Comparison of ENCODE assay signal across 1 cellular context in the genomic region with DNA sequence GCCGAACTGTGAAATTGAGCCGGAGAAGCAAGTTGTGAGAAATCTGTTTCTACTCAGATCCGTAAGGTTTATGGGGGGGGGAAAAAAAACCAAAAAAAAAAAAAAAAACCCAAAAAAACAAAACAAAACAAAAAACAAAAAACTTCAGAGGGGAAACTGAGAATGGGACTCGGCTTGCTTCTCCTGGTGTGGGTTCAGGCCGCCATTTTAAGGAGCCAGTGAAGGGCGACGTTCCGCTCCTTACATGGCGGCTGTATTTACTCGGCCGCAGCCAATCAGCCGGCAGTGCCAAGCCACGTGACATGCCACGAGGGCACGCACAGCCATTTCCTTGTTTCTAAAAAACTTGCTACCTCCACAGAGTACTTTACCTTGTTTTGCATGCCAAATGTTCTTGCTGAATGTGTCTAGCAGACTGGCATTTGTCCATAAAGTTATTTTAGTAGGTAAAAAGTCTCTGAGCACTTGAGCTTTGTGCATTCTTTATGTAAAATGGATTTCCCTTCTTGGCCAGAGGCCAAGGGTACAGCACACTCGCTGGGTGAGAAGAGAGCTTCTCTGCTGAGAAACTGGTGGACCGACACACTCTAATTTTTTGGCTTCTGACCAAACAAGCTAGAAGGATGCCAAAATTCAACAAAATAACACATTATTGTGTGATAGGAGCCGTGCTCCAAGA.
TF ChIP-seq lines count a peak whose summit lies in the region.

No MANE protein-coding gene starts in this region.

TF ChIP-seq in K562, 482 proteins besides CTCF, POLR2A, EP300 and RAD21 (continued from another document and continues in another):
- TF ChIP-seq TCF3 (CRISPR knock-in tag; IDR thresholded peaks at IDR 0.05) (0 out of 2 replicates have a peak, but pooled peaks have one; percentile 8), BRD4 (IDR thresholded peaks at IDR 0.05) (0 out of 2 replicates have a peak, but pooled peaks have one; percentile 35), L3MBTL2 (IDR thresholded peaks at IDR 0.05) (peak; percentile 92), MECOM (CRISPR knock-in tag; IDR thresholded peaks at IDR 0.05) (peak; percentile 52; the same call in 1 of the 2 replicates), MXD1 (CRISPR knock-in tag; IDR thresholded peaks at IDR 0.05; ENCODE audit: borderline replicate concordance, poor library complexity, severe bottlenecking) (peak; percentile 48), ZNF175 (CRISPR knock-in tag; IDR thresholded peaks at IDR 0.05; ENCODE audit: low read depth) (peak; percentile 78; the same call in 1 of the 2 replicates), ZKSCAN8 (CRISPR knock-in tag; IDR thresholded peaks at IDR 0.05) (peak; percentile 80; the same call in 1 of the 2 replicates), ZNF592 (IDR thresholded peaks at IDR 0.05) (peak; percentile 95), MEF2D (tag; conservative IDR thresholded peaks at IDR 0.05; ENCODE audit: low read depth) (peak; percentile 54; the same call in 1 of the 2 replicates), GABPA (tag; conservative IDR thresholded peaks at IDR 0.05; ENCODE audit: low read depth) (peak; percentile 40), NKRF (IDR thresholded peaks at IDR 0.05; ENCODE audit: borderline replicate concordance) (0 out of 2 replicates have a peak, but pooled peaks have one; percentile 24), ZC3H11A (IDR thresholded peaks at IDR 0.05; ENCODE audit: low read depth, low read length) (peak; percentile 89), CC2D1A (IDR thresholded peaks at IDR 0.05) (peak; percentile 65), TSC22D4 (tag; IDR thresholded peaks at IDR 0.05) (no peak), ARNT (IDR thresholded peaks at IDR 0.05) (0 out of 4 replicates have a peak, but pooled peaks of 1 of the 2 experiments have one; percentile 43), SMAD4 (CRISPR knock-in tag; conservative IDR thresholded peaks at IDR 0.05) (peak; percentile 33; the same call in 1 of the 2 replicates), NONO (IDR thresholded peaks at IDR 0.05; ENCODE audit: low read depth in 2 of 2, low read length in 1 of 2) (0 out of 4 replicates have a peak, but pooled peaks of 1 of the 2 experiments have one; percentile 32), PTTG1 (tag; IDR thresholded peaks at IDR 0.05; ENCODE audit: low read depth) (peak; percentile 25; the same call in 1 of the 2 replicates), SUPT5H (IDR thresholded peaks at IDR 0.05) (peak; percentile 44; the same call in 1 of the 2 replicates), CHAMP1 (IDR thresholded peaks at IDR 0.05) (peak; percentile 90), ZFPM2 (CRISPR knock-in tag; IDR thresholded peaks at IDR 0.05) (no peak), STAG1 (CRISPR knock-in tag; IDR thresholded peaks at IDR 0.05; ENCODE audit: borderline replicate concordance) (no peak), PKNOX1 (IDR thresholded peaks at IDR 0.05) (peak; percentile 58), ZNF311 (CRISPR knock-in tag; IDR thresholded peaks at IDR 0.05) (peak; percentile 40; the same call in 1 of the 2 replicates), ZNF589 (CRISPR knock-in tag; IDR thresholded peaks at IDR 0.05; ENCODE audit: low read depth) (peak; percentile 91), EP400 (IDR thresholded peaks at IDR 0.05) (peak; percentile 93)
- TF ChIP-seq, protein P1, sequence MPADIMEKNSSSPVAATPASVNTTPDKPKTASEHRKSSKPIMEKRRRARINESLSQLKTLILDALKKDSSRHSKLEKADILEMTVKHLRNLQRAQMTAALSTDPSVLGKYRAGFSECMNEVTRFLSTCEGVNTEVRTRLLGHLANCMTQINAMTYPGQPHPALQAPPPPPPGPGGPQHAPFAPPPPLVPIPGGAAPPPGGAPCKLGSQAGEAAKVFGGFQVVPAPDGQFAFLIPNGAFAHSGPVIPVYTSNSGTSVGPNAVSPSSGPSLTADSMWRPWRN (IDR thresholded peaks at IDR 0.05; ENCODE audit: low read depth) = no peak
- TF ChIP-seq, protein P2, sequence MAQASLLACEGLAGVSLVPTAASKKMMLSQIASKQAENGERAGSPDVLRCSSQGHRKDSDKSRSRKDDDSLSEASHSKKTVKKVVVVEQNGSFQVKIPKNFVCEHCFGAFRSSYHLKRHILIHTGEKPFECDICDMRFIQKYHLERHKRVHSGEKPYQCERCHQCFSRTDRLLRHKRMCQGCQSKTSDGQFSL (CRISPR knock-in tag; IDR thresholded peaks at IDR 0.05) = no peak
- TF ChIP-seq, protein P2 (tag; IDR thresholded peaks at IDR 0.05) = peak in 1 of 2 experiments; percentile 27; a peak in 1 of 4 replicates
- TF ChIP-seq, protein P3, sequence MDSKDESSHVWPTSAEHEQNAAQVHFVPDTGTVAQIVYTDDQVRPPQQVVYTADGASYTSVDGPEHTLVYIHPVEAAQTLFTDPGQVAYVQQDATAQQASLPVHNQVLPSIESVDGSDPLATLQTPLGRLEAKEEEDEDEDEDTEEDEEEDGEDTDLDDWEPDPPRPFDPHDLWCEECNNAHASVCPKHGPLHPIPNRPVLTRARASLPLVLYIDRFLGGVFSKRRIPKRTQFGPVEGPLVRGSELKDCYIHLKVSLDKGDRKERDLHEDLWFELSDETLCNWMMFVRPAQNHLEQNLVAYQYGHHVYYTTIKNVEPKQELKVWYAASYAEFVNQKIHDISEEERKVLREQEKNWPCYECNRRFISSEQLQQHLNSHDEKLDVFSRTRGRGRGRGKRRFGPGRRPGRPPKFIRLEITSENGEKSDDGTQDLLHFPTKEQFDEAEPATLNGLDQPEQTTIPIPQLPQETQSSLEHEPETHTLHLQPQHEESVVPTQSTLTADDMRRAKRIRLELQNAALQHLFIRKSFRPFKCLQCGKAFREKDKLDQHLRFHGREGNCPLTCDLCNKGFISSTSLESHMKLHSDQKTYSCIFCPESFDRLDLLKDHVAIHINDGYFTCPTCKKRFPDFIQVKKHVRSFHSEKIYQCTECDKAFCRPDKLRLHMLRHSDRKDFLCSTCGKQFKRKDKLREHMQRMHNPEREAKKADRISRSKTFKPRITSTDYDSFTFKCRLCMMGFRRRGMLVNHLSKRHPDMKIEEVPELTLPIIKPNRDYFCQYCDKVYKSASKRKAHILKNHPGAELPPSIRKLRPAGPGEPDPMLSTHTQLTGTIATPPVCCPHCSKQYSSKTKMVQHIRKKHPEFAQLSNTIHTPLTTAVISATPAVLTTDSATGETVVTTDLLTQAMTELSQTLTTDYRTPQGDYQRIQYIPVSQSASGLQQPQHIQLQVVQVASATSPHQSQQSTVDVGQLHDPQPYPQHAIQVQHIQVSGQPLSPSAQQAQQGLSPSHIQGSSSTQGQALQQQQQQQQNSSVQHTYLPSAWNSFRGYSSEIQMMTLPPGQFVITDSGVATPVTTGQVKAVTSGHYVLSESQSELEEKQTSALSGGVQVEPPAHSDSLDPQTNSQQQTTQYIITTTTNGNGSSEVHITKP (IDR thresholded peaks at IDR 0.05; ENCODE audit: partially characterized antibody) = no peak
- TF ChIP-seq, protein P4, sequence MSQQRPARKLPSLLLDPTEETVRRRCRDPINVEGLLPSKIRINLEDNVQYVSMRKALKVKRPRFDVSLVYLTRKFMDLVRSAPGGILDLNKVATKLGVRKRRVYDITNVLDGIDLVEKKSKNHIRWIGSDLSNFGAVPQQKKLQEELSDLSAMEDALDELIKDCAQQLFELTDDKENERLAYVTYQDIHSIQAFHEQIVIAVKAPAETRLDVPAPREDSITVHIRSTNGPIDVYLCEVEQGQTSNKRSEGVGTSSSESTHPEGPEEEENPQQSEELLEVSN (IDR thresholded peaks at IDR 0.05; ENCODE audit: borderline replicate concordance in 1 of 2, extremely low read depth in 1 of 2, insufficient read depth in 1 of 2, insufficient read length in 1 of 2, low read depth in 1 of 2, low read length in 1 of 2, poor library complexity in 1 of 2, severe bottlenecking in 1 of 2) = peak; percentile 75 to 82
- TF ChIP-seq, protein P5, sequence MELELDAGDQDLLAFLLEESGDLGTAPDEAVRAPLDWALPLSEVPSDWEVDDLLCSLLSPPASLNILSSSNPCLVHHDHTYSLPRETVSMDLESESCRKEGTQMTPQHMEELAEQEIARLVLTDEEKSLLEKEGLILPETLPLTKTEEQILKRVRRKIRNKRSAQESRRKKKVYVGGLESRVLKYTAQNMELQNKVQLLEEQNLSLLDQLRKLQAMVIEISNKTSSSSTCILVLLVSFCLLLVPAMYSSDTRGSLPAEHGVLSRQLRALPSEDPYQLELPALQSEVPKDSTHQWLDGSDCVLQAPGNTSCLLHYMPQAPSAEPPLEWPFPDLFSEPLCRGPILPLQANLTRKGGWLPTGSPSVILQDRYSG (tag; conservative IDR thresholded peaks at IDR 0.05; ENCODE audit: low read depth) = peak; percentile 78
